8 cellular contexts compared by ENCODE assay signal in genomic region chr5:123610665-123611406, GRCh38.
DNase-seq lines count a peak whose midpoint lies in the region; ATAC-seq, FAIRE-seq and TF ChIP-seq lines count a peak whose summit lies in the region.

No MANE protein-coding gene starts in this region.

- DNase-seq in activated T-cell treated with anti-CD3 and anti-CD28 coated beads, Interleukin-2, amount 50 U/mL, for 24 hours, result no peak
- no peak for DNase-seq in activated T-cell treated with anti-CD3 and anti-CD28 coated beads, Interleukin-2, amount 50 U/mL, for 1 hour
- DNase-seq in Kasumi-1 (lab: John Stamatoyannopoulos, UW), result peak; percentile 70 to 75
- peak; percentile 20 for DNase-seq in SKM-1 treated with dmso at 0.1 percent for 144 hours (lab: John Stamatoyannopoulos, UW; ENCODE audit: unreplicated experiment)
- DNase-seq in endothelial cell of umbilical vein (ENCODE audit: low read depth, low spot score), result peak; percentile 84
- peak in 1 of 3 donors; percentile 67 for DNase-seq in mucosa of descending colon
- DNase-seq in GF-D8 (lab: John Stamatoyannopoulos, UW), result no peak

- H3K4me3 ChIP-seq in endothelial cell of umbilical vein (replicated peaks in 1 of 3; ENCODE audit: insufficient read depth in 1 of 3, low read depth in 1 of 3, low read length in 3 of 3) (no peak overlapping the region), mucosa of descending colon (no peak overlapping the region)

- intact Hi-C loops in endothelial cell of umbilical vein (cut with micrococcal nuclease) (loop anchor here (1.0 to 5.0 kb wide), 5 partner anchors 99 to 1095 kb away; partner anchors contain the start of genes CEP120 and CSNK1G3), mucosa of descending colon (cut with DNase I, micrococcal nuclease) (no loop called here)

- FAIRE-seq in endothelial cell of umbilical vein (lab: Jason Lieb, UNC), result no peak

- no peaks in the 10 kb centered on the region for H3K27me3 ChIP-seq in endothelial cell of umbilical vein (ENCODE audit: control insufficient read depth in 2 of 2, insufficient read depth in 2 of 2, low read length in 2 of 2)

- no peaks in the 10 kb centered on the region for H4K20me1 ChIP-seq in endothelial cell of umbilical vein (replicated peaks; ENCODE audit: control insufficient read depth, extremely low read depth, insufficient read depth, low read length)

- dilution Hi-C loops in endothelial cell of umbilical vein (cut with MboI; ENCODE audit: extremely low pct_ligation_motif_present, low sequenced_read_pairs), result no loop called here

- H3K27ac ChIP-seq in endothelial cell of umbilical vein (ENCODE audit: insufficient read depth, low read depth, low read length), result no peak overlapping the region

- peak overlapping the region; percentile 31 for H3K4me2 ChIP-seq in endothelial cell of umbilical vein (ENCODE audit: insufficient read depth, low read length)

- H2AFZ ChIP-seq in endothelial cell of umbilical vein (ENCODE audit: low read depth, low read length), result no peak overlapping the region

- no peak for TF ChIP-seq POLR2A in endothelial cell of umbilical vein (IDR thresholded peaks at IDR 0.05; ENCODE audit: low read depth, low read length)

- ATAC-seq in GM21723 (IDR thresholded peaks at IDR 0.05; ENCODE audit: unreplicated experiment) (peak; percentile 75), mucosa of descending colon (peak; percentile 79)

- H3K4me1 Mint-ChIP-seq in activated T-cell treated with anti-CD3 and anti-CD28 coated beads, Interleukin-2, amount 50 U/mL, for 24 hours (ENCODE audit: low read depth), result peaks cover 11% of the 10 kb centered on the region

- peak overlapping the region; percentile 32 for H3K27ac Mint-ChIP-seq in activated T-cell treated with anti-CD3 and anti-CD28 coated beads, Interleukin-2, amount 50 U/mL, for 24 hours

- POLR2A ChIA-PET in endothelial cell of umbilical vein (lab: Charles Lee), result no interaction called here

- H3K36me3 ChIP-seq in endothelial cell of umbilical vein (ENCODE audit: control insufficient read depth in 2 of 2, extremely low read depth in 1 of 2, insufficient read depth in 2 of 2, low read length in 2 of 2) (peaks cover 0 to 3% of the 10 kb centered on the region in 2 experiments), mucosa of descending colon (ENCODE audit: low read depth) (no peaks in the 10 kb centered on the region)

- H3K9me3 ChIP-seq in endothelial cell of umbilical vein (replicated peaks; ENCODE audit: control insufficient read depth, insufficient read depth, low read length) (no peaks in the 10 kb centered on the region), mucosa of descending colon (no peaks in the 10 kb centered on the region)

- peaks cover 45% of the 10 kb centered on the region for H3K36me3 Mint-ChIP-seq in activated T-cell treated with anti-CD3 and anti-CD28 coated beads, Interleukin-2, amount 50 U/mL, for 24 hours (ENCODE audit: low read depth)

- CTCF ChIA-PET in endothelial cell of umbilical vein (lab: Charles Lee), result interaction anchor here (0.9 to 3.5 kb wide), 36 partner anchors 11 to 1111 kb away, joined by 3 to 42 read pairs (median 4); partner anchors contain the start of gene CEP120

- no peak overlapping the region for H3K4me3 Mint-ChIP-seq in activated T-cell treated with anti-CD3 and anti-CD28 coated beads, Interleukin-2, amount 50 U/mL, for 24 hours

- no TSS peak for BruUV-seq in endothelial cell of umbilical vein (replicated peaks; lab: Mats Ljungman, UMichigan)

- no peaks in the 10 kb centered on the region for H3K79me2 ChIP-seq in endothelial cell of umbilical vein (ENCODE audit: control insufficient read depth, insufficient read depth, low read length)

- H3K9me3 Mint-ChIP-seq in activated T-cell treated with anti-CD3 and anti-CD28 coated beads, Interleukin-2, amount 50 U/mL, for 24 hours, result no peaks in the 10 kb centered on the region

- no peaks in the 10 kb centered on the region for H3K27me3 Mint-ChIP-seq in activated T-cell treated with anti-CD3 and anti-CD28 coated beads, Interleukin-2, amount 50 U/mL, for 24 hours

- TF ChIP-seq CTCF in endothelial cell of umbilical vein (IDR thresholded peaks at IDR 0.05; ENCODE audit: extremely low read depth in 1 of 2, insufficient read depth in 1 of 2, low read depth in 1 of 2, low read length in 2 of 2) (peak; percentile 68 to 72), mucosa of descending colon (IDR thresholded peaks at IDR 0.05) (peak; percentile 79)

- H3K4me1 ChIP-seq in endothelial cell of umbilical vein (ENCODE audit: control insufficient read depth, extremely low read depth, insufficient read depth, low read length) (no peaks in the 10 kb centered on the region), mucosa of descending colon (ENCODE audit: low read depth) (peaks cover 3% of the 10 kb centered on the region)

- H3K9me1 ChIP-seq in endothelial cell of umbilical vein (replicated peaks; ENCODE audit: control insufficient read depth, extremely low read depth, insufficient read depth, low read length), result no peaks in the 10 kb centered on the region

- H3K9ac ChIP-seq in endothelial cell of umbilical vein (replicated peaks; ENCODE audit: extremely low read depth, insufficient read depth, low read length), result no peak overlapping the region

TF ChIP-seq in endothelial cell of umbilical vein, 7 proteins besides CTCF, POLR2A, EP300 and RAD21:
- TF ChIP-seq POLR2AphosphoS5 (IDR thresholded peaks at IDR 0.05; ENCODE audit: insufficient read depth, low read depth, low read length), result no peak
- no peak for TF ChIP-seq GATA2 (IDR thresholded peaks at IDR 0.05; ENCODE audit: insufficient read depth, insufficient read length, low read depth, low read length)
- no peak for TF ChIP-seq MAX (IDR thresholded peaks at IDR 0.05; ENCODE audit: insufficient read depth, insufficient read length)
- TF ChIP-seq FOS (IDR thresholded peaks at IDR 0.05; ENCODE audit: borderline replicate concordance, insufficient read depth, low read length), result no peak
- no peak for TF ChIP-seq EZH2 (IDR thresholded peaks at IDR 0.05; ENCODE audit: borderline replicate concordance, low read depth, low read length, severe bottlenecking)
- no peak for TF ChIP-seq MYC (IDR thresholded peaks at IDR 0.05; ENCODE audit: low read depth, low read length)
- no peak for TF ChIP-seq JUN (IDR thresholded peaks at IDR 0.05; ENCODE audit: borderline replicate concordance, insufficient read depth, insufficient read length, low read depth)

Comparison
In these comparisons a context has a peak if more than half of its experiments do, and no peak if none do; other contexts are left out.
1. DNase-seq: peak in Kasumi-1 (2 of 2), SKM-1 treated with dmso at 0.1 percent for 144 hours (single experiment) and endothelial cell of umbilical vein (single experiment); none in activated T-cell treated with anti-CD3 and anti-CD28 coated beads, Interleukin-2, amount 50 U/mL, for 24 hours (single experiment), activated T-cell treated with anti-CD3 and anti-CD28 coated beads, Interleukin-2, amount 50 U/mL, for 1 hour (single experiment) and GF-D8 (single experiment).